In the genomic region with DNA sequence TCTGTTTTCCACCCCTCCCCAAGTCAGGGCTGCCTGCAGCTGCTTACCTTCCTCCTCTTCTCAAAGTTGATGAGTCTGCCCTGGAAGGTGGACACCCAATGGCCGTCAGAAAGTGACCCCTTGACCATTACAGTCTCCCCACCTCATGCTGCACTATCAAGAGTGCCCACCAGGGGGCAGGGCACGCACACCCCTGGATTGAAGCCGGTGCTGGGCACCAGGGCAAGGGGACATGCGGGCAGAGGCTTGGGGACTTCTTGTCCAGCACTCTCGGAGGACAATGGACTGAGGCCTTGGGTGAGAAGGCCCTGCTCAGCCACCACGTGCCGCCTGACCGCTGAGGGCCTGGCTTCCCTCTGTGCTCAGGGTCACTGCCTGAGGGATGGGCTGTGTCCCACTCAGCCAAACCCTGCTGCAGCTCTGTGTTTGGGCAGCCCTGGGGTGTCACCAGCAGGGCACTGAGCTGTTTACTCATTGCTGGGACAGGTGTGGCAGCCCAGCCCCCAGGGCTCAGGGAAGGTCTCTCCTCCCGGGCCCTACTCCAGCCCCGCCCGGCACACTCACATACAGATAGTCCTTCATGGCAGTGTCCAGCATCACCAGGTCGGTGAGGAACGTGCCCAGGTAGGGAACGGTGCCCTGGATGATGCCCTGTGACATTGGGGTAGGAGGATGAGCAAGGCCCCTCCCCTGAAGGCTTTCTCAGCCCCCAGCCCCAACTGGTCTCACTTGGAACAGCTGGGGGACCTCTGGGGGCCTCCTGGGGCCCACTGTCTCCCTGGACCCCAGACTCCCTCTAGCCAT, we compare ENCODE assay signal across 8 cellular contexts. TPM values are rescaled to one million over a fixed set of nuclear protein-coding genes. Genes with fewer than 3 reads are reported as not detected.
DNase-seq lines count a peak whose midpoint lies in the region; ATAC-seq and TF ChIP-seq lines count a peak whose summit lies in the region.

No MANE protein-coding gene starts in this region.

- no peaks in the 10 kb centered on the region for H3K27me3 ChIP-seq in right cardiac atrium (ENCODE audit: control insufficient read depth, insufficient read depth)
- H3K27me3 ChIP-seq in sigmoid colon, result no peaks in the 10 kb centered on the region

- POLR2A ChIA-PET in T-cell (lab: Charles Lee), result no interaction called here

- peak overlapping the region in 1 of 2 donors; percentile 22 for H3K27ac Mint-ChIP-seq in T-cell

- H3K4me3 ChIP-seq in astrocyte of the cerebellum (ENCODE audit: low read depth, low read length), result no peak overlapping the region
- H3K4me3 ChIP-seq in right cardiac atrium (ENCODE audit: low read length), result no peak overlapping the region
- H3K4me3 ChIP-seq in sigmoid colon, result no peak overlapping the region

- H3K36me3 ChIP-seq in sigmoid colon, result peaks cover 77 to 97% (median 83%) of the 10 kb centered on the region in 4 donors

- peaks cover 0 to 2% (median 0%) of the 10 kb centered on the region in 3 donors for H3K4me1 Mint-ChIP-seq in T-cell

- DNase-seq in ACHN (peak; percentile 48), GM13977 (ENCODE audit: low spot score) (peak; percentile 77), T-cell (peak in 28 of 34 experiments; percentile 17 to 61 (median 45)), astrocyte of the cerebellum (ENCODE audit: low read depth) (no peak), right cardiac atrium (peak; percentile 66 to 89 (median 87)), sigmoid colon (peak; percentile 82)

- H3K27ac ChIP-seq in right cardiac atrium (ENCODE audit: low read length), result no peak overlapping the region
- H3K27ac ChIP-seq in sigmoid colon, result no peak overlapping the region

- intact Hi-C loops in right cardiac atrium (cut with DNase I) (loop anchor here (1.0 to 2.0 kb wide), 2 partner anchors 41 to 43 kb away; no protein-coding TSS in a partner anchor), sigmoid colon (cut with DNase I) (loop anchor here (1.0 kb wide), 1 partner anchor 41 kb away; no protein-coding TSS in a partner anchor)

- WGBS in right cardiac atrium, result 48% methylated on average over 14 of the region's 14 CpGs
- WGBS in sigmoid colon, 2 donors, result 20 to 53% methylated on average over 14 of the region's 14 CpGs

- H3K9me3 Mint-ChIP-seq in T-cell, result no peaks in the 10 kb centered on the region

- H3K4me1 ChIP-seq in right cardiac atrium (ENCODE audit: control insufficient read depth, insufficient read depth, low read length) (no peaks in the 10 kb centered on the region), sigmoid colon (no peaks in the 10 kb centered on the region)

- CTCF ChIA-PET in T-cell (lab: Charles Lee), result interaction anchor here (1.9 to 2.8 kb wide), 3 partner anchors 41 to 44 kb away, joined by 7 to 13 read pairs (median 8); no protein-coding TSS in a partner anchor

- H3K4me3 Mint-ChIP-seq in T-cell, result no peak overlapping the region

- H3K9me3 ChIP-seq in right cardiac atrium (ENCODE audit: control insufficient read depth, low read length) (no peaks in the 10 kb centered on the region), sigmoid colon (no peaks in the 10 kb centered on the region)

- no peak for TF ChIP-seq POLR2A in sigmoid colon (IDR thresholded peaks at IDR 0.05)

- in situ Hi-C loops in ACHN (cut with HindIII; ENCODE audit: low pct_ligation_motif_present, low pct_unique_long_range_greater_than_20kb, low sequenced_read_pairs), result no loop called here
- in situ Hi-C loops in GM13977 (cut with MboI; ENCODE audit: low pct_unique_long_range_greater_than_20kb, low sequenced_read_pairs, unreplicated experiment), result no loop called here
- in situ Hi-C loops in astrocyte of the cerebellum (cut with HindIII; ENCODE audit: low sequenced_read_pairs), result no loop called here

- peaks cover 52% of the 10 kb centered on the region for H3K36me3 Mint-ChIP-seq in T-cell

- H3K27me3 Mint-ChIP-seq in T-cell, result no peaks in the 10 kb centered on the region

- ATAC-seq in T-cell (replicated peaks in 1 of 4), result peak; percentile 46 to 72 (median 52)
- ATAC-seq in right cardiac atrium, result peak; percentile 53 to 72
- no peak for ATAC-seq in GM18502 (IDR thresholded peaks at IDR 0.05; ENCODE audit: poor library complexity, unreplicated experiment)
- no peak for ATAC-seq in HG03354 (IDR thresholded peaks at IDR 0.05; ENCODE audit: poor library complexity, severe bottlenecking, unreplicated experiment)

- TF ChIP-seq EP300 in sigmoid colon (IDR thresholded peaks at IDR 0.05), result no peak

- TF ChIP-seq CTCF in GM13977 (IDR thresholded peaks at IDR 0.05; ENCODE audit: extremely low read depth, insufficient read depth, missing control alignments), result peak; percentile 88
- TF ChIP-seq CTCF in astrocyte of the cerebellum (IDR thresholded peaks at IDR 0.05; ENCODE audit: low read depth, low read length, missing control alignments), result peak; percentile 91
- peak; percentile 86 to 99 (median 98) for TF ChIP-seq CTCF in sigmoid colon (IDR thresholded peaks at IDR 0.05)

RNA-seq across cellular contexts. Expression of gene RALGDS, which starts 17.7 kb away (rescaled TPM):
- total RNA-seq in T-cell, result 100 to 1,000 TPM in 4 of 5 donors, 10 to 100 TPM in 1; 81.0 to 161 (median 137) TPM
- 10 to 100 TPM; 18.5 to 36.3 (median 32.1) TPM for total RNA-seq in right cardiac atrium
- polyA plus RNA-seq in right cardiac atrium, result 33.8 TPM
- 10 to 100 TPM; 35.2 to 52.7 (median 39.6) TPM for total RNA-seq in sigmoid colon
- 10 to 100 TPM; 27.6 to 49.7 (median 32.1) TPM for polyA plus RNA-seq in sigmoid colon

RNA-seq across cellular contexts. Expression of gene CEL, which starts 41.6 kb away (rescaled TPM):
- total RNA-seq in T-cell (1 to 10 TPM in 3 of 5 donors, under 1 TPM in 2; 0.28 to 9.0 (median 7.9) TPM), right cardiac atrium (1 to 10 TPM; 2.9 to 9.7 (median 5.2) TPM), sigmoid colon (1 to 10 TPM in 1 of 4 donors, under 1 TPM in 1, not detected in 2; 0.36 to 1.1 TPM)
- polyA plus RNA-seq in right cardiac atrium (2.8 TPM), sigmoid colon (1 to 10 TPM in 2 of 3 donors, under 1 TPM in 1; 0.46 to 4.8 (median 1.0) TPM)

Comparison
In these comparisons a context has a peak if more than half of its experiments do, and no peak if none do; other contexts are left out.
1. ATAC-seq: peak in T-cell (4 of 4) and right cardiac atrium (2 of 2); none in GM18502 (single experiment) and HG03354 (single experiment).
2. Peak in every context shown above with its lines, with median percentiles within 50 percentile points of each other: CTCF ChIP-seq.